In genomic region chr18:3552305-3552704, GRCh38 we compare ENCODE assay signal across 22 cellular contexts.
"Had no signal": no experiment of that assay in that cellular context is flagged by ENCODE, and none has a peak within 500 bp of the region (broad histone marks: within the 10 kb centered on the region; RNA-seq: fewer than 3 reads in every experiment).

No MANE protein-coding gene starts in this region.

- H3K4me1 ChIP-seq: gastrocnemius medialis, left lung, tibial artery had no signal

- H3K9me3 Mint-ChIP-seq: activated B cell treated with CpG ODN at 0.5 μM for 24 hours; activated CD4-positive, alpha-beta memory T cell treated with anti-CD3 and anti-CD28 coated beads, Interleukin-2, amount 10 ng/mL, durations not matched to agents 7 days and 5 days; activated naive CD4-positive, alpha-beta T cell treated with anti-CD3 and anti-CD28 coated beads, Interleukin-2, amount 10 ng/mL, durations not matched to agents 7 days and 5 days; activated naive CD8-positive, alpha-beta T cell treated with anti-CD3 and anti-CD28 coated beads, Interleukin-2, amount 50 U/mL, for 24 hours; nephron progenitor cell had no signal

- H3K27ac Mint-ChIP-seq: activated B cell treated with CpG ODN at 0.5 μM for 24 hours; activated CD4-positive, alpha-beta memory T cell treated with anti-CD3 and anti-CD28 coated beads, Interleukin-2, amount 10 ng/mL, durations not matched to agents 7 days and 5 days; activated CD8-positive, alpha-beta memory T cell treated with anti-CD3 and anti-CD28 coated beads, Interleukin-2, amount 10 ng/mL, durations not matched to agents 7 days and 5 days; activated naive CD4-positive, alpha-beta T cell treated with anti-CD3 and anti-CD28 coated beads, Interleukin-2, amount 10 ng/mL, durations not matched to agents 7 days and 5 days; activated naive CD8-positive, alpha-beta T cell treated with anti-CD3 and anti-CD28 coated beads, Interleukin-2, amount 50 U/mL, for 24 hours; nephron progenitor cell; progenitor cell of endocrine pancreas had no signal

- H3K27me3 ChIP-seq: gastrocnemius medialis, left lung, tibial artery had no signal

- H3K36me3 ChIP-seq: gastrocnemius medialis, left lung, tibial artery had no signal

- H3K36me3 Mint-ChIP-seq: activated CD8-positive, alpha-beta memory T cell treated with anti-CD3 and anti-CD28 coated beads, Interleukin-2, amount 10 ng/mL, durations not matched to agents 7 days and 5 days; activated naive CD4-positive, alpha-beta T cell treated with anti-CD3 and anti-CD28 coated beads, Interleukin-2, amount 10 ng/mL, durations not matched to agents 7 days and 5 days had no signal

- H3K27ac ChIP-seq: coronary artery, gastrocnemius medialis, left lung, tibial artery had no signal

- H3K4me3 Mint-ChIP-seq: activated B cell treated with CpG ODN at 0.5 μM for 24 hours; activated CD4-positive, alpha-beta memory T cell treated with anti-CD3 and anti-CD28 coated beads, Interleukin-2, amount 10 ng/mL, durations not matched to agents 7 days and 5 days; activated CD8-positive, alpha-beta memory T cell treated with anti-CD3 and anti-CD28 coated beads, Interleukin-2, amount 10 ng/mL, durations not matched to agents 7 days and 5 days; activated naive CD4-positive, alpha-beta T cell treated with anti-CD3 and anti-CD28 coated beads, Interleukin-2, amount 10 ng/mL, durations not matched to agents 7 days and 5 days; activated naive CD8-positive, alpha-beta T cell treated with anti-CD3 and anti-CD28 coated beads, Interleukin-2, amount 50 U/mL, for 24 hours; nephron progenitor cell had no signal

- H3K27me3 Mint-ChIP-seq: activated B cell treated with CpG ODN at 0.5 μM for 24 hours; activated CD4-positive, alpha-beta memory T cell treated with anti-CD3 and anti-CD28 coated beads, Interleukin-2, amount 10 ng/mL, durations not matched to agents 7 days and 5 days; activated naive CD4-positive, alpha-beta T cell treated with anti-CD3 and anti-CD28 coated beads, Interleukin-2, amount 10 ng/mL, durations not matched to agents 7 days and 5 days; activated naive CD8-positive, alpha-beta T cell treated with anti-CD3 and anti-CD28 coated beads, Interleukin-2, amount 50 U/mL, for 24 hours had no signal

- H3K9me3 ChIP-seq: gastrocnemius medialis, left lung, tibial artery had no signal

- DNase-seq: activated B cell treated with CpG ODN at 0.5 μM for 24 hours; activated CD4-positive, alpha-beta memory T cell treated with anti-CD3 and anti-CD28 coated beads, Interleukin-2, amount 10 ng/mL, durations not matched to agents 7 days and 5 days; activated CD4-positive, alpha-beta T cell treated with anti-CD3 and anti-CD28 coated beads for 48 hours; activated CD8-positive, alpha-beta memory T cell treated with anti-CD3 and anti-CD28 coated beads, Interleukin-2, amount 10 ng/mL, durations not matched to agents 7 days and 5 days; activated naive CD4-positive, alpha-beta T cell treated with anti-CD3 and anti-CD28 coated beads, Interleukin-2, amount 10 ng/mL, durations not matched to agents 7 days and 5 days; activated naive CD8-positive, alpha-beta T cell treated with anti-CD3 and anti-CD28 coated beads, Interleukin-2, amount 50 U/mL, for 24 hours; anterior cingulate cortex; effector CD4-positive, alpha-beta T cell; gastrocnemius medialis; head of caudate nucleus; left lung; mammary epithelial cell; nephron progenitor cell; stimulated activated CD4-positive, alpha-beta T cell treated with anti-CD3 and anti-CD28 coated beads, Interleukin-12 subunit alpha, Interleukin-12 subunit beta, amount 100 ng/mL, for 4 hours; stimulated activated CD4-positive, alpha-beta T cell treated with anti-CD3 and anti-CD28 coated beads, Interleukin-1b, Interleukin-23, amount 100 ng/mL, for 48 hours; stimulated activated CD8-positive, alpha-beta memory T cell treated with anti-CD3 and anti-CD28 coated beads, Interleukin-4, amount 100 ng/mL, for 48 hours; stimulated activated naive CD8-positive, alpha-beta T cell treated with anti-CD3 and anti-CD28 coated beads, Interleukin-15, Interleukin-2, amounts not matched to agents 100 U/mL and 50 U/mL, for 24 hours; substantia nigra; T-helper 2 cell; tibial artery had no signal

- H3K4me1 Mint-ChIP-seq: activated B cell treated with CpG ODN at 0.5 μM for 24 hours; activated CD4-positive, alpha-beta memory T cell treated with anti-CD3 and anti-CD28 coated beads, Interleukin-2, amount 10 ng/mL, durations not matched to agents 7 days and 5 days; activated CD8-positive, alpha-beta memory T cell treated with anti-CD3 and anti-CD28 coated beads, Interleukin-2, amount 10 ng/mL, durations not matched to agents 7 days and 5 days; activated naive CD4-positive, alpha-beta T cell treated with anti-CD3 and anti-CD28 coated beads, Interleukin-2, amount 10 ng/mL, durations not matched to agents 7 days and 5 days; activated naive CD8-positive, alpha-beta T cell treated with anti-CD3 and anti-CD28 coated beads, Interleukin-2, amount 50 U/mL, for 24 hours had no signal

- H3K4me3 ChIP-seq: coronary artery, gastrocnemius medialis, left lung, tibial artery had no signal
